In the genomic region with DNA sequence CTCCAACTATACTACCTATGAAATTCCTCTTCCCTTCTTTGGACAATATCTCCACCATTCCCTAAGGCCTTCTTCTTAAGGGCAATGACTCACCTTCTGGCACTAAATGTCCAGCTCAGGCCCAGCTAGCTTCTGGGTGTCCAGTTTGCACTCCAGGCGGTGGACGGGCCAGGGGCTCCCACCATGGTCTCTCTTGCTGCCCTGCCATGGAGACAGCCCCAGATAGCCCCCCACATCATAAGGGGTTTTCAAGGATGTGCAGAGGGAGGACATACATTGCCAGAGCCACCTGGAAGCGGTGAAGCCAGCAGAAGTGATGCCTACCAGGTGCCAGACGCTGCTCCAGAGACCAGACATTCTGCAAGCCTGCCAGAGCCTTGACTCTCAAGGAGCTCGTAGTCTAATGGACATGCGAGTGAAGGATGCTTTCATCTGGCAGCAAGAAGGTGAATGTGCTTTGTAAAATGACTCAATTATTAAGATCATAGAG, we compare ENCODE assay signal across 10 cellular contexts. TPM values are rescaled to one million over a fixed set of nuclear protein-coding genes. Genes with fewer than 3 reads are reported as not detected.
DNase-seq lines count a peak whose midpoint lies in the region; ATAC-seq and TF ChIP-seq lines count a peak whose summit lies in the region.
"Had no signal": no experiment of that assay in that cellular context is flagged by ENCODE, and none has a peak within 500 bp of the region (broad histone marks: within the 10 kb centered on the region; RNA-seq: fewer than 3 reads in every experiment).

No MANE protein-coding gene starts in this region.

- ATAC-seq in psoas muscle, result peak; percentile 50 to 66 (median 58)
- no peak for ATAC-seq in esophagus mucosa
- ATAC-seq in GM18861 (IDR thresholded peaks at IDR 0.05; ENCODE audit: unreplicated experiment), result no peak

- H3K4me1 ChIP-seq in psoas muscle, result peaks cover 56% of the 10 kb centered on the region
- H3K4me1 ChIP-seq: Caco-2 had no signal

- no peaks in the 10 kb centered on the region for H3K36me3 ChIP-seq in MG63
- H3K36me3 ChIP-seq in psoas muscle (ENCODE audit: insufficient read depth in 1 of 2, low read depth in 1 of 2), result no peaks in the 10 kb centered on the region
- no peaks in the 10 kb centered on the region for H3K36me3 ChIP-seq in H7 (replicated peaks; ENCODE audit: control insufficient read depth, insufficient read depth, low read length)

- H3K27ac ChIP-seq in psoas muscle, result peak overlapping the region; percentile 89

- H3K4me3 ChIP-seq in AG10803 (ENCODE audit: low read length), result no peak overlapping the region
- no peak overlapping the region for H3K4me3 ChIP-seq in MG63
- peak overlapping the region; percentile 13 for H3K4me3 ChIP-seq in psoas muscle
- H3K4me3 ChIP-seq in H7 (ENCODE audit: insufficient read depth, low read depth, low read length), result no peak overlapping the region

- H3K27me3 ChIP-seq in MG63, result no peaks in the 10 kb centered on the region
- no peaks in the 10 kb centered on the region for H3K27me3 ChIP-seq in psoas muscle (ENCODE audit: insufficient read depth in 3 of 3, low read length in 2 of 3)
- no peaks in the 10 kb centered on the region for H3K27me3 ChIP-seq in H7 (ENCODE audit: control insufficient read depth, insufficient read depth, low read length)

- intact Hi-C loops in psoas muscle (cut with DNase I), result loop anchor here in 1 of 2 donors (5.0 kb wide), 1 partner anchor 38 kb away; no protein-coding TSS in a partner anchor

- H3K9me3 ChIP-seq in MG63 (no peaks in the 10 kb centered on the region), psoas muscle (no peaks in the 10 kb centered on the region)
- H3K9me3 ChIP-seq: Caco-2 had no signal

- TF ChIP-seq CTCF in AG10803 (conservative IDR thresholded peaks at IDR 0.05; ENCODE audit: low read length) (no peak), psoas muscle (IDR thresholded peaks at IDR 0.05) (no peak)

- DNase-seq in AG10803 (ENCODE audit: low read depth) (peak; percentile 21), MG63 (peak; percentile 26), fibroblast of gingiva (ENCODE audit: low read depth) (peak; percentile 45), psoas muscle (no peak), H7 (no peak), amniotic stem cell (lab: John Stamatoyannopoulos, UW) (no peak)
- DNase-seq: Caco-2, NCI-H187 had no signal

- 46 to 69% (median 52%) methylated on average over 6 of the region's 6 CpGs for WGBS in psoas muscle, 3 donors

RNA-seq across cellular contexts. Expression of a gene that starts 43.7 kb away (rescaled TPM):
- 39.5 and 47.1 TPM in 2 replicates for total RNA-seq in MG63 (2014; rRNA removed; shearing (Covaris generic); ENCODE audit: low replicate concordance)
- 100 to 1,000 TPM in 2 of 4 donors, 10 to 100 TPM in 2; 32.0 to 122 (median 86.7) TPM for total RNA-seq in psoas muscle
- polyA plus RNA-seq in psoas muscle, result 10 to 100 TPM; 44.6 to 99.6 (median 81.8) TPM
- total RNA-seq in H7 (2014; rRNA removed; shearing (Covaris generic)), result 38.6 and 52.0 TPM in 2 replicates
- 15.1 TPM for total RNA-seq in esophagus mucosa

Comparison
In these comparisons a context has a peak if more than half of its experiments do, and no peak if none do; other contexts are left out.
1. DNase-seq: peak in AG10803 (single experiment), MG63 (single experiment) and fibroblast of gingiva (single experiment); none in psoas muscle (0 of 2), H7 (single experiment) and amniotic stem cell (single experiment).
2. ATAC-seq: peak in psoas muscle (4 of 4); none in esophagus mucosa (single experiment) and GM18861 (single experiment).